Comparison of ENCODE assay signal across 8 cellular contexts in genomic region chr6:141484726-141485125, GRCh38.
DNase-seq lines count a peak whose midpoint lies in the region; ATAC-seq lines count a peak whose summit lies in the region.

No MANE protein-coding gene starts in this region.

- peaks cover 30% of the 10 kb centered on the region for H3K9me3 ChIP-seq in BLaER1

- DNase-seq in OCI-M1 (lab: John Stamatoyannopoulos, UW) (peak; percentile 95), germinal center (ENCODE audit: low spot score) (peak; percentile 33), SW480 (ENCODE audit: low spot score) (no peak), NCI-H524 treated with DMSO at 0.1 percent for 48 hours (lab: John Stamatoyannopoulos, UW) (no peak), NCI-H2196 (lab: John Stamatoyannopoulos, UW; ENCODE audit: unreplicated experiment) (no peak)

- no peaks in the 10 kb centered on the region for H3K36me3 ChIP-seq in BLaER1

- H3K27me3 ChIP-seq in BLaER1 = no peaks in the 10 kb centered on the region

- H3K4me3 ChIP-seq in BLaER1 = peak overlapping the region; percentile 46

- peak overlapping the region; percentile 91 for H3K4me2 ChIP-seq in BLaER1

- peak; percentile 83 for ATAC-seq in GM18909 (IDR thresholded peaks at IDR 0.05; ENCODE audit: poor library complexity, unreplicated experiment)
- ATAC-seq in HG03060 (IDR thresholded peaks at IDR 0.05; ENCODE audit: low read depth, unreplicated experiment) = peak; percentile 72

- no peaks in the 10 kb centered on the region for H4K20me1 ChIP-seq in BLaER1

- peaks cover 56% of the 10 kb centered on the region for H3K4me1 ChIP-seq in BLaER1

- peak overlapping the region; percentile 73; the same call in 1 of the 2 replicates for H3K9ac ChIP-seq in BLaER1

- H3K27ac ChIP-seq in BLaER1 = peak overlapping the region; percentile 94

Comparison
In these comparisons a context has a peak if more than half of its experiments do, and no peak if none do; other contexts are left out.
1. DNase-seq: peak in OCI-M1 (single experiment) and germinal center (single experiment); none in SW480 (single experiment), NCI-H524 treated with DMSO at 0.1 percent for 48 hours (single experiment) and NCI-H2196 (single experiment).